Comparison of ENCODE assay signal across 8 cellular contexts in the genomic region with DNA sequence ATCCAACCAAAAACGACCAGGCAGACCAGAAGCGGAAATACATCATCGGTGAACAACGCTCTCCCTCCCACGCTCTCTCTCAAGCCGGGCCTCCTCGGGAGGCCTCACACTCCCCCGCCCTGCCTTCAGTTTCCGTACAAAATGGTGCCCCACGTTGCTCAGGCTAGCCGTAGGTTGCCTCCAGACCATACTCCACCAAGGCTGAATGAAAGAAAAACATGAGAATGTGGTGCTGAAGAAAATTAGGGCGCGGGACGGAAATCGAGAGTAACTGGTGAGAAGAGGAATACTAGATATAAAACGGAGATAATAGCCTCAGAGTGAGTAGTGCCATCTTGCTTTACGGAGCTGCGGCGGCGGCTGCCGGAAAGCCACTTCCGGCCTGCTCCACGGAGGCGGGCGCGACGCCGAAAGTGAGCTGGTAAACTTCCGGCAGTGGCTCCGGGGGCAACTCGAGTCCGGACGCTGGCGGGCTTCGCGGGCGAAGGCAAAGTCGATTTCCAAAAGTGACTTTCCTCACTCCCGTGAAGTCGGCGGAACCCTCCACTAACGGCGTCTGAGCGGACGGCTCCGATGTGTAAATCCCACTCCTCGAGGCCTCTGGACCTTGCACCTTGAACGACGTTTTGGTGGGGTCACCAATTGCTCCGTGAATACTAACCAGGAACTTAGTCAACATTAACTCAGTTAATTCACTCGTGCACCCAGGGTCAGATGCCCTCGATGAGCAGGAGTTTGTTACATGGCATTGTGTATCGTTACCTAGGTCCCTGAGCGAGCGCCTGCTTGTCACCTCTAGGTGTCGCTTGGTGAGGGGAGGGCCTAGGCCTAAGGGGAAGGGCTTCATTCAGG. TPM values are rescaled to one million over a fixed set of nuclear protein-coding genes. Genes with fewer than 3 reads are reported as not detected.
DNase-seq lines count a peak whose midpoint lies in the region; ATAC-seq and TF ChIP-seq lines count a peak whose summit lies in the region.

A gene (minus strand): TSS at position 7 of the 852 bp plus-strand sequence. CDS start 980 bp downstream, outside the sequence.

- TF ChIP-seq CTCF in coronary artery (IDR thresholded peaks at IDR 0.05) = no peak

- DNase-seq in C1 segment of cervical spinal cord (lab: John Stamatoyannopoulos, UW) = peak; percentile 81 to 97 (median 96)
- peak; percentile 89 for DNase-seq in NCI-H526 treated with DMSO at 0.1 percent for 48 hours (lab: John Stamatoyannopoulos, UW)
- peak; percentile 97 for DNase-seq in activated CD4-positive, alpha-beta T cell treated with anti-CD3 and anti-CD28 coated beads, Interleukin-2, amount 10 ng/mL, durations not matched to agents 24 days and 14 days
- DNase-seq in coronary artery (ENCODE audit: low spot score) = peak; percentile 95
- peak; percentile 93 for DNase-seq in left lobe of liver (ENCODE audit: low spot score)
- DNase-seq in stimulated activated CD4-positive, alpha-beta T cell treated with anti-CD3 and anti-CD28 coated beads, Interleukin-2, amount 100 ng/mL, for 4 hours (ENCODE audit: low read depth) = peak; percentile 89

- peaks cover 45% of the 10 kb centered on the region for H3K4me1 Mint-ChIP-seq in activated CD4-positive, alpha-beta T cell treated with anti-CD3 and anti-CD28 coated beads, Interleukin-2, amount 10 ng/mL, durations not matched to agents 24 days and 14 days

- H3K4me3 Mint-ChIP-seq in activated CD4-positive, alpha-beta T cell treated with anti-CD3 and anti-CD28 coated beads, Interleukin-2, amount 10 ng/mL, durations not matched to agents 24 days and 14 days = peak within 1 kb of the TSS; percentile 93

- peak within 1 kb of the TSS; percentile 100 for H3K27ac Mint-ChIP-seq in activated CD4-positive, alpha-beta T cell treated with anti-CD3 and anti-CD28 coated beads, Interleukin-2, amount 10 ng/mL, durations not matched to agents 24 days and 14 days

- intact Hi-C loops in activated CD4-positive, alpha-beta T cell treated with anti-CD3 and anti-CD28 coated beads, Interleukin-2, amount 10 ng/mL, durations not matched to agents 24 days and 14 days (cut with micrococcal nuclease) = loop anchor here (1.0 to 5.0 kb wide), 6 partner anchors 12 to 1894 kb away; a partner anchor contains a TSS

- peaks cover 5% of the 10 kb centered on the region for H3K27me3 Mint-ChIP-seq in activated CD4-positive, alpha-beta T cell treated with anti-CD3 and anti-CD28 coated beads, Interleukin-2, amount 10 ng/mL, durations not matched to agents 24 days and 14 days

- H3K36me3 Mint-ChIP-seq in activated CD4-positive, alpha-beta T cell treated with anti-CD3 and anti-CD28 coated beads, Interleukin-2, amount 10 ng/mL, durations not matched to agents 24 days and 14 days (ENCODE audit: low read depth) = peaks cover 26% of the 10 kb centered on the region

- H3K27ac ChIP-seq in coronary artery = peak within 1 kb of the TSS; percentile 90 to 92

- H3K9me3 Mint-ChIP-seq in activated CD4-positive, alpha-beta T cell treated with anti-CD3 and anti-CD28 coated beads, Interleukin-2, amount 10 ng/mL, durations not matched to agents 24 days and 14 days = peaks cover 3% of the 10 kb centered on the region

- peak within 1 kb of the TSS; percentile 95 for H3K4me3 ChIP-seq in coronary artery

- peak; percentile 85 for ATAC-seq in GM19328 (IDR thresholded peaks at IDR 0.05; ENCODE audit: unreplicated experiment)
- ATAC-seq in HG03520 (IDR thresholded peaks at IDR 0.05; ENCODE audit: unreplicated experiment) = peak; percentile 82
- ATAC-seq in left lobe of liver = peak; percentile 90

RNA-seq across cellular contexts. Expression of the gene that starts here (rescaled TPM):
- 27.5 and 28.2 TPM in 2 replicates for total RNA-seq in activated CD4-positive, alpha-beta T cell treated with anti-CD3 and anti-CD28 coated beads, Interleukin-2, amount 10 ng/mL, durations not matched to agents 24 days and 14 days
- total RNA-seq in left lobe of liver = 15.3 TPM

Comparison
In these comparisons a context has a peak if more than half of its experiments do, and no peak if none do; other contexts are left out.
1. Peak in every context shown above with its lines: DNase-seq, ATAC-seq, H3K4me3 ChIP-seq and H3K27ac ChIP-seq.